In the genomic region with DNA sequence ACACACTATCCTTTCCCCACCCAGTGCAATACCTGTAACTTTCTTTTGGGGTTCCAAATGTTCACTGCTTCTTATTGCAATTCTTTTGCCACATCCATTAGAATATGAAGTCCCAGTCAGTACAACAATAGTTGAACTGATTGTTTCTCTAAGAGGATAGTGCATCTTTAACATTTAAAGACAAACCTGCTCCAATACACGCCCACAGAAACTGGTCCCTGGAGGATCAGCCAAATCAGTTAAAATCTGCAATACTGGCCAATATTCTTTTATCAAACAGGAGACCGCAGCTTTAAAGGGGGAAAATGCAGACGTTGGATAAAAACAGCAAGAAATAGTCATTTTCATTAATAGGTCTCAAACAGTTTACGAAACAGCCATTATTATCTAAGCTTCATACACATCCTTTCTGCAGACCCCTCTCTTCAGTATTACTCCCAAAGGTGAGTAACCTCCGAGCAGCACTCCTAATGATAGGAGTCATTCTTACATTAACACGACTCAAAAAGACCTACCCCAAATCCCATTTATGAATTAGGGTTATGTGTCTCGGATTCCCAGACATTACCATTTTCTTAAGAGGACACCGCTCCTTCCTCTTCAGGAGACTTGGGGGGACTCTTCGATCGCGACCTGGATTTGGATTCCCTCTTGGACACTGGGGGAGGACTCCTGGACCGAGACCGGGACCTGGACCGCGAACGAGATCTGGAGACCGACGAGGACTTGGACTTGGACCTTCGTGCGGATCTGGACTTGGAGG, we compare ENCODE assay signal across 8 cellular contexts. TPM values are rescaled to one million over a fixed set of nuclear protein-coding genes. Genes with fewer than 3 reads are reported as not detected.
DNase-seq lines count a peak whose midpoint lies in the region; TF ChIP-seq lines count a peak whose summit lies in the region.

No MANE protein-coding gene starts in this region.

- peak overlapping the region; percentile 95 for H3K4me2 ChIP-seq in fibroblast of lung (ENCODE audit: extremely low read depth, insufficient read depth, low read length)

- in situ Hi-C loops in G401 (cut with HindIII; ENCODE audit: low sequenced_read_pairs): no loop called here

- H3K79me2 ChIP-seq in fibroblast of lung (ENCODE audit: control insufficient read depth, insufficient read depth, low read length): peaks cover 64% of the 10 kb centered on the region

- H3K27me3 ChIP-seq in H7 (ENCODE audit: control insufficient read depth, insufficient read depth, low read length) (no peaks in the 10 kb centered on the region), fibroblast of lung (ENCODE audit: control insufficient read depth, insufficient read depth, low read length) (no peaks in the 10 kb centered on the region)

- DNase-seq in H7 (no peak), SK-N-DZ (ENCODE audit: low spot score) (peak; percentile 38), fibroblast of lung (ENCODE audit: low read depth in 2 of 2) (no peak), skeletal muscle cell (ENCODE audit: low read depth) (no peak), HEK293T (ENCODE audit: extremely low spot score) (no peak), anterior cingulate cortex (lab: John Stamatoyannopoulos, UW) (no peak), G401 (ENCODE audit: low spot score) (no peak), occipital lobe (lab: John Stamatoyannopoulos, UW) (no peak)

- H2AFZ ChIP-seq in fibroblast of lung (ENCODE audit: low read length): no peak overlapping the region

- no peaks in the 10 kb centered on the region for H3K9me3 ChIP-seq in fibroblast of lung (ENCODE audit: control insufficient read depth, insufficient read depth, low read depth, low read length)

- TF ChIP-seq CTCF in fibroblast of lung (conservative IDR thresholded peaks at IDR 0.05 in 1 of 2, IDR thresholded peaks at IDR 0.05 in 1 of 2; ENCODE audit: low read depth in 1 of 2, low read length in 2 of 2): no peak

- CTCF ChIA-PET in HEK293T (lab: Yijun Ruan, JAX): interaction anchor here (1.0 kb wide), 1 partner anchor 10 kb away, joined by 3 read pairs; no protein-coding TSS in a partner anchor

- no peaks in the 10 kb centered on the region for H4K20me1 ChIP-seq in fibroblast of lung (ENCODE audit: control insufficient read depth, extremely low read depth, insufficient read depth, low read length)

- H3K27ac ChIP-seq in fibroblast of lung (ENCODE audit: insufficient read depth, low read length): peak overlapping the region; percentile 90

- H3K4me1 ChIP-seq in fibroblast of lung (ENCODE audit: control insufficient read depth, extremely low read depth, insufficient read depth, low read length): peaks cover 10% of the 10 kb centered on the region

- H3K4me3 ChIP-seq in H7 (ENCODE audit: insufficient read depth, low read depth, low read length): peak overlapping the region; percentile 98
- peak overlapping the region; percentile 93 to 96 (median 94) for H3K4me3 ChIP-seq in fibroblast of lung (replicated peaks in 1 of 4; ENCODE audit: control extremely low read depth in 1 of 4, insufficient read depth in 1 of 4, low read depth in 3 of 4, low read length in 4 of 4)
- peak overlapping the region; percentile 95 for H3K4me3 ChIP-seq in skeletal muscle cell (ENCODE audit: low read depth, low read length)

- POLR2A ChIA-PET in HEK293T (lab: Yijun Ruan, JAX): interaction anchor here (0.8 to 5.2 kb wide), 13 partner anchors 8 to 178 kb away, joined by 3 to 58 read pairs (median 8); partner anchors contain the start of genes JMJD6, METTL23 and MXRA7

- H3K36me3 ChIP-seq in H7 (replicated peaks; ENCODE audit: control insufficient read depth, insufficient read depth, low read length) (peaks cover 31% of the 10 kb centered on the region), fibroblast of lung (ENCODE audit: control insufficient read depth, insufficient read depth, low read length) (peaks cover 14% of the 10 kb centered on the region)

- peak overlapping the region; percentile 94 for H3K9ac ChIP-seq in fibroblast of lung (ENCODE audit: insufficient read depth, low read length)

TF ChIP-seq in HEK293T, 16 proteins besides CTCF, POLR2A, EP300 and RAD21:
- no peak for TF ChIP-seq ELF4 (IDR thresholded peaks at IDR 0.05)
- no peak for TF ChIP-seq NFRKB (IDR thresholded peaks at IDR 0.05)
- TF ChIP-seq FOXM1 (IDR thresholded peaks at IDR 0.05; ENCODE audit: borderline replicate concordance): no peak
- no peak for TF ChIP-seq LEF1 (IDR thresholded peaks at IDR 0.05; ENCODE audit: borderline replicate concordance)
- no peak for TF ChIP-seq FOXK2 (IDR thresholded peaks at IDR 0.05)
- TF ChIP-seq SUZ12 (IDR thresholded peaks at IDR 0.05): no peak
- no peak for TF ChIP-seq ZNF384 (IDR thresholded peaks at IDR 0.05)
- no peak for TF ChIP-seq FOXA1 (IDR thresholded peaks at IDR 0.05)
- no peak for TF ChIP-seq ARNT (IDR thresholded peaks at IDR 0.05)
- TF ChIP-seq SP1 (IDR thresholded peaks at IDR 0.05): no peak
- TF ChIP-seq, protein P1, sequence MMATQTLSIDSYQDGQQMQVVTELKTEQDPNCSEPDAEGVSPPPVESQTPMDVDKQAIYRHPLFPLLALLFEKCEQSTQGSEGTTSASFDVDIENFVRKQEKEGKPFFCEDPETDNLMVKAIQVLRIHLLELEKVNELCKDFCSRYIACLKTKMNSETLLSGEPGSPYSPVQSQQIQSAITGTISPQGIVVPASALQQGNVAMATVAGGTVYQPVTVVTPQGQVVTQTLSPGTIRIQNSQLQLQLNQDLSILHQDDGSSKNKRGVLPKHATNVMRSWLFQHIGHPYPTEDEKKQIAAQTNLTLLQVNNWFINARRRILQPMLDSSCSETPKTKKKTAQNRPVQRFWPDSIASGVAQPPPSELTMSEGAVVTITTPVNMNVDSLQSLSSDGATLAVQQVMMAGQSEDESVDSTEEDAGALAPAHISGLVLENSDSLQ (IDR thresholded peaks at IDR 0.05): no peak
- no peak for TF ChIP-seq L3MBTL2 (conservative IDR thresholded peaks at IDR 0.05)
- TF ChIP-seq BHLHE40 (IDR thresholded peaks at IDR 0.05; ENCODE audit: borderline replicate concordance): no peak; the same call in 1 of the 2 replicates
- TF ChIP-seq CTBP1 (IDR thresholded peaks at IDR 0.05; ENCODE audit: borderline replicate concordance): no peak
- TF ChIP-seq TARDBP (IDR thresholded peaks at IDR 0.05): no peak
- no peak for TF ChIP-seq HDGF (IDR thresholded peaks at IDR 0.05; ENCODE audit: borderline replicate concordance)

RNA-seq across cellular contexts. Expression of gene SRSF2, which starts 1.4 kb away (rescaled TPM):
- 327 and 489 TPM in 2 replicates for total RNA-seq in H7 (2014; rRNA removed; shearing (Covaris generic))
- 618 and 705 TPM in 2 replicates for polyA plus RNA-seq in SK-N-DZ (2014; cell fraction: cytosol; rRNA removed)
- 1,335 and 1,788 TPM in 2 replicates for polyA plus RNA-seq in SK-N-DZ (2014; cell fraction: nucleus; rRNA removed)
- total RNA-seq in fibroblast of lung: 59.6 and 77.5 TPM in 2 replicates
- 203 and 238 TPM in 2 replicates for polyA plus RNA-seq in fibroblast of lung
- 156 and 211 TPM in 2 replicates for polyA plus RNA-seq in fibroblast of lung (2012)
- polyA minus RNA-seq in fibroblast of lung (ENCODE audit: low replicate concordance): 72.2 and 86.0 TPM in 2 replicates
- 369 and 387 TPM in 2 replicates for total RNA-seq in G401 (2014; rRNA removed; shearing (Covaris generic))
- 87.7 TPM for total RNA-seq in occipital lobe

RNA-seq across cellular contexts. Expression of gene MFSD11, which starts 2.2 kb away (rescaled TPM):
- total RNA-seq in H7 (2014; rRNA removed; shearing (Covaris generic)): 11.1 and 16.5 TPM in 2 replicates
- polyA plus RNA-seq in SK-N-DZ (2014; cell fraction: cytosol; rRNA removed): 33.1 and 35.2 TPM in 2 replicates
- polyA plus RNA-seq in SK-N-DZ (2014; cell fraction: nucleus; rRNA removed): 48.5 and 64.6 TPM in 2 replicates
- total RNA-seq in fibroblast of lung (15.7 and 31.4 TPM in 2 replicates), occipital lobe (61.3 TPM)
- 20.1 and 22.4 TPM in 2 replicates for polyA plus RNA-seq in fibroblast of lung
- 14.7 and 15.3 TPM in 2 replicates for polyA plus RNA-seq in fibroblast of lung (2012)
- polyA minus RNA-seq in fibroblast of lung (ENCODE audit: low replicate concordance): 15.4 and 23.3 TPM in 2 replicates
- 11.5 and 45.7 TPM in 2 replicates for total RNA-seq in G401 (2014; rRNA removed; shearing (Covaris generic))

RNA-seq across cellular contexts. Expression of gene METTL23, which starts 9.1 kb away (rescaled TPM):
- 50.0 and 54.4 TPM in 2 replicates for total RNA-seq in H7 (2014; rRNA removed; shearing (Covaris generic))
- 54.4 and 64.0 TPM in 2 replicates for polyA plus RNA-seq in SK-N-DZ (2014; cell fraction: cytosol; rRNA removed)
- polyA plus RNA-seq in SK-N-DZ (2014; cell fraction: nucleus; rRNA removed): 69.4 and 78.4 TPM in 2 replicates
- total RNA-seq in fibroblast of lung (21.1 and 26.4 TPM in 2 replicates), occipital lobe (17.8 TPM)
- polyA plus RNA-seq in fibroblast of lung: 34.5 and 35.1 TPM in 2 replicates
- polyA plus RNA-seq in fibroblast of lung (2012): 28.1 and 31.8 TPM in 2 replicates
- polyA minus RNA-seq in fibroblast of lung (ENCODE audit: low replicate concordance): 9.5 and 15.8 TPM in 2 replicates
- total RNA-seq in G401 (2014; rRNA removed; shearing (Covaris generic)): 25.9 and 34.6 TPM in 2 replicates

RNA-seq across cellular contexts. Expression of gene JMJD6, which starts 9.4 kb away (rescaled TPM):
- 16.5 and 16.8 TPM in 2 replicates for total RNA-seq in H7 (2014; rRNA removed; shearing (Covaris generic))
- 31.5 and 37.4 TPM in 2 replicates for polyA plus RNA-seq in SK-N-DZ (2014; cell fraction: cytosol; rRNA removed)
- polyA plus RNA-seq in SK-N-DZ (2014; cell fraction: nucleus; rRNA removed): 28.4 and 34.2 TPM in 2 replicates
- total RNA-seq in fibroblast of lung (13.6 and 16.2 TPM in 2 replicates), occipital lobe (20.0 TPM)
- 16.5 and 17.7 TPM in 2 replicates for polyA plus RNA-seq in fibroblast of lung
- polyA plus RNA-seq in fibroblast of lung (2012): 36.7 and 39.6 TPM in 2 replicates
- 32.0 and 51.9 TPM in 2 replicates for polyA minus RNA-seq in fibroblast of lung (ENCODE audit: low replicate concordance)
- 14.6 and 31.9 TPM in 2 replicates for total RNA-seq in G401 (2014; rRNA removed; shearing (Covaris generic))

RNA-seq across cellular contexts. Expression of gene MXRA7, which starts 25.0 kb away (rescaled TPM):
- total RNA-seq in H7 (2014; rRNA removed; shearing (Covaris generic)): 38.2 and 59.3 TPM in 2 replicates
- 164 and 175 TPM in 2 replicates for polyA plus RNA-seq in SK-N-DZ (2014; cell fraction: cytosol; rRNA removed)
- polyA plus RNA-seq in SK-N-DZ (2014; cell fraction: nucleus; rRNA removed): 91.7 and 100 TPM in 2 replicates
- total RNA-seq in fibroblast of lung: 127 and 142 TPM in 2 replicates
- polyA plus RNA-seq in fibroblast of lung: 215 and 307 TPM in 2 replicates
- polyA plus RNA-seq in fibroblast of lung (2012): 189 and 250 TPM in 2 replicates
- polyA minus RNA-seq in fibroblast of lung (ENCODE audit: low replicate concordance): 200 and 284 TPM in 2 replicates
- 93.4 and 96.7 TPM in 2 replicates for total RNA-seq in G401 (2014; rRNA removed; shearing (Covaris generic))
- total RNA-seq in occipital lobe: 34.6 TPM
